8 cellular contexts compared by ENCODE assay signal in genomic region chr1:40979241-40980067, GRCh38. TPM values are rescaled to one million over a fixed set of nuclear protein-coding genes. Genes with fewer than 3 reads are reported as not detected.
DNase-seq lines count a peak whose midpoint lies in the region; ATAC-seq and TF ChIP-seq lines count a peak whose summit lies in the region.

CTPS1 (plus strand) TSS chr1:40979696; CDS start chr1:40983291, 3,595 bp downstream.

- H3K36me3 ChIP-seq in OCI-LY1 (ENCODE audit: insufficient read depth, low read length) = peaks cover 36% of the 10 kb centered on the region

- H3K27ac Mint-ChIP-seq in endothelial cell (ENCODE audit: unreplicated experiment) (peak within 1 kb of the TSS; percentile 44), mesothelial cell of epicardium (peak within 1 kb of the TSS; percentile 89)

- DNase-seq in DMS114 treated with DMSO at 0.1 percent for 48 hours (lab: John Stamatoyannopoulos, UW; ENCODE audit: unreplicated experiment) (peak; percentile 86), HuH-7 (ENCODE audit: low spot score) (peak; percentile 98), endothelial cell (ENCODE audit: low spot score) (peak; percentile 94), mesothelial cell of epicardium (ENCODE audit: low spot score in 2 of 2, unreplicated experiment in 2 of 2) (peak; percentile 93 to 99)
- DNase-seq in activated CD8-positive, alpha-beta memory T cell treated with anti-CD3 and anti-CD28 coated beads, Interleukin-2, amount 50 U/mL, for 4 hours = peak; percentile 97
- DNase-seq in stimulated activated CD8-positive, alpha-beta memory T cell treated with anti-CD3 and anti-CD28 coated beads, Interleukin-15, amount 100 ng/mL, for 48 hours (ENCODE audit: low read depth in 2 of 2) = peak; percentile 94 to 95

- H3K4me2 ChIP-seq in OCI-LY1 (ENCODE audit: low read length) = peak within 1 kb of the TSS; percentile 94

- H3F3A ChIP-seq in OCI-LY1 (ENCODE audit: insufficient read depth, low read length) = no peaks in the 10 kb centered on the region

- H3K4me3 Mint-ChIP-seq in endothelial cell (ENCODE audit: unreplicated experiment) (peak within 1 kb of the TSS; percentile 92), mesothelial cell of epicardium (peak within 1 kb of the TSS; percentile 77)

- H3K27me3 Mint-ChIP-seq in endothelial cell (ENCODE audit: unreplicated experiment) (peaks cover 10% of the 10 kb centered on the region), mesothelial cell of epicardium (ENCODE audit: low read depth) (no peaks in the 10 kb centered on the region)

- TF ChIP-seq CTCF in OCI-LY1 (IDR thresholded peaks at IDR 0.05; ENCODE audit: low read length) (peak; percentile 54; the same call in 1 of the 2 replicates), endothelial cell (IDR thresholded peaks at IDR 0.05; ENCODE audit: unreplicated experiment) (no peak), mesothelial cell of epicardium (IDR thresholded peaks at IDR 0.05; ENCODE audit: unreplicated experiment) (no peak)

- peaks cover 41% of the 10 kb centered on the region for H3K79me2 ChIP-seq in OCI-LY1 (ENCODE audit: insufficient read depth, low read length)

- peak within 1 kb of the TSS; percentile 83 for H3K4me3 ChIP-seq in OCI-LY1 (ENCODE audit: low read depth, low read length, poor library complexity, severe bottlenecking)

- ATAC-seq in GM21526 (IDR thresholded peaks at IDR 0.05; ENCODE audit: low FRiP score, unreplicated experiment) = peak; percentile 87

- H3K9me3 Mint-ChIP-seq in endothelial cell (ENCODE audit: unreplicated experiment) (no peaks in the 10 kb centered on the region), mesothelial cell of epicardium (no peaks in the 10 kb centered on the region)

- peaks cover 33% of the 10 kb centered on the region for H3K4me1 Mint-ChIP-seq in endothelial cell (ENCODE audit: unreplicated experiment)
- H3K4me1 Mint-ChIP-seq in mesothelial cell of epicardium = peaks cover 30% of the 10 kb centered on the region

- H3K9me2 ChIP-seq in OCI-LY1 (ENCODE audit: low read depth, low read length) = no peaks in the 10 kb centered on the region

- H4K20me1 ChIP-seq in OCI-LY1 (ENCODE audit: insufficient read depth, low read length) = no peaks in the 10 kb centered on the region

- no peaks in the 10 kb centered on the region for H3K27me3 ChIP-seq in OCI-LY1 (ENCODE audit: insufficient read depth, low read length)

- H3K9ac ChIP-seq in OCI-LY1 (ENCODE audit: low read length) = peak within 1 kb of the TSS; percentile 93

- H3K36me3 Mint-ChIP-seq in endothelial cell (ENCODE audit: low read depth, unreplicated experiment) = peaks cover 14% of the 10 kb centered on the region
- H3K36me3 Mint-ChIP-seq in mesothelial cell of epicardium = peaks cover 6% of the 10 kb centered on the region

- peak within 1 kb of the TSS; percentile 85 for H3K27ac ChIP-seq in OCI-LY1 (ENCODE audit: low read depth, low read length, poor library complexity, severe bottlenecking)

- H3K9me3 ChIP-seq in OCI-LY1 (ENCODE audit: low read length) = no peaks in the 10 kb centered on the region

- peaks cover 32% of the 10 kb centered on the region for H3K4me1 ChIP-seq in OCI-LY1 (ENCODE audit: insufficient read depth, low read length, severe bottlenecking)

- 0 out of 2 replicates have a peak within 1 kb of the TSS, but pooled peaks have one; percentile 23 for H2AFZ ChIP-seq in OCI-LY1 (ENCODE audit: low read length)

RNA-seq across cellular contexts. Expression of gene CTPS1, which starts in this region (rescaled TPM):
- total RNA-seq in endothelial cell (ENCODE audit: unreplicated experiment) (41.2 TPM), mesothelial cell of epicardium (41.6 to 42.9 TPM (median 41.8 TPM) in 3 replicates)

Comparison
In these comparisons a context has a peak if more than half of its experiments do, and no peak if none do; other contexts are left out.
1. Peak in every context shown above with its lines: DNase-seq, ATAC-seq, H3K4me3 ChIP-seq and H3K27ac ChIP-seq.